In the genomic region with DNA sequence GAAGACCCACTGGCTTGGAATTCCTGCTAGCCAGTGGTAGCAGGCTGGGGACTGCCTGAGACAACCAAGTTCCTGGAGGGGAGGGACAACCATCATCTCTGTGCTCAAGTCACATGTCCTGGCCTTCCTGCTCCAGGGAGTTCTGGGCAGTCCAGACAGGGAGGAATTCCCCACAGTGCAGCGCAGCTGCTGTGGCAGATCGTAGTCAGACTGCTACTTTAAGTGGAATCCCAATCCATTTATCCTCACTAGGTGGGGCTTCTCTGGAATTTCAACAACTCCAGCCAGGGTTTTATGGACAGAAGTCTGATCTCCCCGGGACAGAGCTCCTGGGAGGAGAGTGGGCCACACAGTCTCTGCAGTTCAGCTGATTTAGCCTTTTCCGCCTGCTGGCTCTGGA, we compare ENCODE assay signal across 35 cellular contexts. TPM values are rescaled to one million over a fixed set of nuclear protein-coding genes. Genes with fewer than 3 reads are reported as not detected.
"Had no signal": no experiment of that assay in that cellular context is flagged by ENCODE, and none has a peak within 500 bp of the region (broad histone marks: within the 10 kb centered on the region; RNA-seq: fewer than 3 reads in every experiment).

No MANE protein-coding gene starts in this region.

- H3K9ac ChIP-seq: neural progenitor cell, parathyroid adenoma had no signal

- H3K9me3 ChIP-seq: neutrophil, right lobe of liver, testis, thyroid gland had no signal

- ATAC-seq: heart right ventricle; mucosa of descending colon; natural killer cell; right lobe of liver; stimulated activated naive B cell treated with anti-CD40 and anti-IgM and Interleukin-4, amounts not matched to agents 10 μg/mL and 1 μg/mL and 100 μg/mL, for 72 hours; stimulated activated naive CD8-positive, alpha-beta T cell treated with anti-CD3 and anti-CD28 coated beads, Interleukin-15, Interleukin-2, amounts not matched to agents 100 U/mL and 50 U/mL, for 24 hours had no signal

- H3K4me1 Mint-ChIP-seq: naive B cell; natural killer cell; nephron progenitor cell; neural progenitor cell; stimulated activated naive B cell treated with anti-CD40 and anti-IgM and Interleukin-4, amounts not matched to agents 10 μg/mL and 1 μg/mL and 100 μg/mL, for 72 hours had no signal

- H3K4me3 ChIP-seq: heart right ventricle, hepatocyte, left ventricle myocardium inferior, lung, mucosa of descending colon, neural progenitor cell, right atrium auricular region, right lobe of liver, skin epidermis, stomach, testis, thyroid gland, uterus had no signal

- H3K4me2 ChIP-seq: hepatocyte, neural progenitor cell had no signal

- DNase-seq: heart right ventricle; kidney; left ventricle myocardium inferior; midbrain; mucosa of descending colon; naive B cell; natural killer cell; nephron progenitor cell; occipital lobe; right lobe of liver; stimulated activated CD4-positive, alpha-beta T cell treated with anti-CD3 and anti-CD28 coated beads, Interleukin-12 subunit alpha, Interleukin-12 subunit beta, amount 100 ng/mL, for 4 hours; stimulated activated CD4-positive, alpha-beta T cell treated with anti-CD3 and anti-CD28 coated beads, Interleukin-15, amount 100 ng/mL, for 24 hours; stimulated activated CD4-positive, alpha-beta T cell treated with anti-CD3 and anti-CD28 coated beads, Interleukin-2, amount 100 ng/mL, for 24 hours; stimulated activated CD4-positive, alpha-beta T cell treated with anti-CD3 and anti-CD28 coated beads, Interleukin-4, amount 100 ng/mL, for 1 hour; stimulated activated naive B cell treated with anti-CD40 and anti-IgM and Interleukin-4, amounts not matched to agents 10 μg/mL and 1 μg/mL and 100 μg/mL, for 72 hours; stimulated activated naive CD8-positive, alpha-beta T cell treated with anti-CD3 and anti-CD28 coated beads, Interleukin-15, Interleukin-2, amounts not matched to agents 100 U/mL and 50 U/mL, for 24 hours; stomach; testis; thyroid gland; uterus had no signal

- H3K27me3 ChIP-seq: heart right ventricle, hepatocyte, neural progenitor cell, neutrophil, right atrium auricular region, right lobe of liver, stomach, testis, thyroid gland, uterus had no signal

- H3K4me3 Mint-ChIP-seq: naive B cell; natural killer cell; nephron progenitor cell; neural progenitor cell; stimulated activated naive B cell treated with anti-CD40 and anti-IgM and Interleukin-4, amounts not matched to agents 10 μg/mL and 1 μg/mL and 100 μg/mL, for 72 hours; type B pancreatic cell had no signal

- H3K79me2 ChIP-seq: hepatocyte, parathyroid adenoma had no signal

- H3K36me3 Mint-ChIP-seq: neural progenitor cell, type B pancreatic cell had no signal

- H3K27ac Mint-ChIP-seq: natural killer cell; nephron progenitor cell; neural progenitor cell; progenitor cell of endocrine pancreas; stimulated activated naive B cell treated with anti-CD40 and anti-IgM and Interleukin-4, amounts not matched to agents 10 μg/mL and 1 μg/mL and 100 μg/mL, for 72 hours; type B pancreatic cell had no signal

- H3K9me3 Mint-ChIP-seq: type B pancreatic cell had no signal

- H3K4me1 ChIP-seq: heart right ventricle, left ventricle myocardium inferior, neural progenitor cell, parathyroid adenoma, right atrium auricular region, right lobe of liver, stomach, testis, thyroid gland, uterus had no signal

- H2AFZ ChIP-seq: hepatocyte, neural progenitor cell, parathyroid adenoma had no signal

- H3K27me3 Mint-ChIP-seq: progenitor cell of endocrine pancreas had no signal

- H3K27ac ChIP-seq: heart right ventricle, hepatocyte, left ventricle myocardium inferior, neural progenitor cell, neutrophil, parathyroid adenoma, right atrium auricular region, right lobe of liver, skin epidermis, stomach, testis, thyroid gland, uterus had no signal

- H3K36me3 ChIP-seq: heart right ventricle, left ventricle myocardium inferior, neural progenitor cell, neutrophil, right atrium auricular region, right lobe of liver, thyroid gland, uterus had no signal

RNA-seq across cellular contexts. Expression of a gene that starts 20.9 kb away (rescaled TPM):
- total RNA-seq: heart right ventricle, hepatocyte, kidney, left ventricle myocardium inferior, lower leg skin, lung, mesenteric fat pad, mucosa of descending colon, natural killer cell, occipital lobe, osteocyte, progenitor cell of endocrine pancreas, pulmonary artery endothelial cell, renal cortical epithelial cell, right atrium auricular region, right lobe of liver, stomach, testis, thyroid gland, ureter, uterus had no signal

RNA-seq across cellular contexts. Expression of a gene that starts 25.7 kb away (rescaled TPM):
- total RNA-seq: heart right ventricle, hepatocyte, kidney, left ventricle myocardium inferior, lower leg skin, lung, mesenteric fat pad, mucosa of descending colon, natural killer cell, occipital lobe, osteocyte, progenitor cell of endocrine pancreas, pulmonary artery endothelial cell, renal cortical epithelial cell, right atrium auricular region, right lobe of liver, stomach, testis, thyroid gland, ureter, uterus had no signal

RNA-seq across cellular contexts. Expression of a gene that starts 32.1 kb away (rescaled TPM):
- total RNA-seq: heart right ventricle, hepatocyte, kidney, left ventricle myocardium inferior, lung, mesenteric fat pad, mucosa of descending colon, natural killer cell, occipital lobe, osteocyte, progenitor cell of endocrine pancreas, pulmonary artery endothelial cell, renal cortical epithelial cell, right atrium auricular region, right lobe of liver, stomach, testis, thyroid gland, ureter, uterus had no signal

RNA-seq across cellular contexts. Expression of a gene that starts 44.0 kb away (rescaled TPM):
- total RNA-seq: heart right ventricle, hepatocyte, kidney, left ventricle myocardium inferior, lower leg skin, lung, mesenteric fat pad, mucosa of descending colon, natural killer cell, occipital lobe, osteocyte, progenitor cell of endocrine pancreas, pulmonary artery endothelial cell, renal cortical epithelial cell, right atrium auricular region, right lobe of liver, stomach, testis, thyroid gland, ureter, uterus had no signal
